Comparison of ENCODE assay signal across 21 cellular contexts in genomic region chr7:43028106-43028505, GRCh38.
"Had no signal": no experiment of that assay in that cellular context is flagged by ENCODE, and none has a peak within 500 bp of the region (broad histone marks: within the 10 kb centered on the region; RNA-seq: fewer than 3 reads in every experiment).

No MANE protein-coding gene starts in this region.

- H3K36me3 ChIP-seq: esophagus muscularis mucosa, gastroesophageal sphincter, heart left ventricle, left lung, lower lobe of right lung had no signal

- ATAC-seq: foreskin keratinocyte, gastroesophageal sphincter, heart left ventricle, left cardiac atrium, left lung, left ventricle myocardium superior, lower lobe of right lung had no signal

- DNase-seq: dermis blood vessel endothelial cell; dorsolateral prefrontal cortex; effector CD4-positive, alpha-beta T cell; effector memory CD4-positive, alpha-beta T cell; foreskin keratinocyte; heart left ventricle; hippocampal formation; left cardiac atrium; left lung; left ventricle myocardium superior; lower lobe of right lung; mesenchymal stem cell; midbrain had no signal

- FAIRE-seq: colon, endothelial cell of umbilical vein, frontal cortex, islet of Langerhans, keratinocyte had no signal

- H3K27me3 ChIP-seq: dorsolateral prefrontal cortex, esophagus muscularis mucosa, heart left ventricle, left lung had no signal

- H3K9me3 ChIP-seq: esophagus muscularis mucosa, gastroesophageal sphincter, heart left ventricle, left lung, lower lobe of right lung had no signal

- H3K27ac ChIP-seq: coronary artery, dorsolateral prefrontal cortex, esophagus muscularis mucosa, foreskin keratinocyte, gastroesophageal sphincter, heart left ventricle, left lung, lower lobe of right lung had no signal

- H3K4me1 ChIP-seq: esophagus muscularis mucosa, foreskin keratinocyte, gastroesophageal sphincter, heart left ventricle, left lung, lower lobe of right lung had no signal

- H3K4me3 ChIP-seq: coronary artery, dorsolateral prefrontal cortex, esophagus muscularis mucosa, gastroesophageal sphincter, heart left ventricle, left lung, lower lobe of right lung had no signal
